In the genomic region with DNA sequence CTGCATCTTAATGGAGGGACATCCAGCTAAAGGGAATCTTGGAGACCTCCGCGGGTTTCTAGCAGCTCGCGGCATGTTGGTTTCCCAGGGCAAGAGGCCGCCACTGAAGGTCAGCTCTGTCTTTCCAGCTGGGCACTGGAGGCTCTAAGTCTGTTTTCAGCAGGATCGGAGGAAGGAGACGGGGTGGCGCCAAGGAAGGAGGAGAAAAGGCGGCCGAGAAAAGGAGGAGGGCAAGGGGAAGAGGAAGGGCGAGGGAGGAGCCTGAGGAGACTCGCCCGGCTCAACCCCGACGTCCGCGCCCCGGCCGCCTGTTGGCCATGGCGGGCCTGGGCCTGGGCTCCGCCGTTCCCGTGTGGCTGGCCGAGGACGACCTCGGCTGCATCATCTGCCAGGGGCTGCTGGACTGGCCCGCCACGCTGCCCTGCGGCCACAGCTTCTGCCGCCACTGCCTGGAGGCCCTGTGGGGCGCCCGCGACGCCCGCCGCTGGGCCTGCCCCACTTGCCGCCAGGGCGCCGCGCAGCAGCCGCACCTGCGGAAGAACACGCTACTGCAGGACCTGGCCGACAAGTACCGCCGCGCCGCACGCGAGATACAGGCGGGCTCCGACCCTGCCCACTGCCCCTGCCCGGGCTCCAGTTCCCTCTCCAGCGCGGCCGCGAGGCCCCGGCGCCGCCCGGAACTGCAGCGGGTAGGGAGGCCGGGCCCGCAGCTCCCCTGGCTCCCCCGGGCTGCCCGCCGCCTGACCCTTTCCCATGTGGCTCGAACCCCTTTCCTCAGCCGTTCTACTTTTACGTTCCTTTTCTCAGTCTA, we compare ENCODE assay signal across 1 cellular context.
TF ChIP-seq lines count a peak whose summit lies in the region.

A gene with protein sequence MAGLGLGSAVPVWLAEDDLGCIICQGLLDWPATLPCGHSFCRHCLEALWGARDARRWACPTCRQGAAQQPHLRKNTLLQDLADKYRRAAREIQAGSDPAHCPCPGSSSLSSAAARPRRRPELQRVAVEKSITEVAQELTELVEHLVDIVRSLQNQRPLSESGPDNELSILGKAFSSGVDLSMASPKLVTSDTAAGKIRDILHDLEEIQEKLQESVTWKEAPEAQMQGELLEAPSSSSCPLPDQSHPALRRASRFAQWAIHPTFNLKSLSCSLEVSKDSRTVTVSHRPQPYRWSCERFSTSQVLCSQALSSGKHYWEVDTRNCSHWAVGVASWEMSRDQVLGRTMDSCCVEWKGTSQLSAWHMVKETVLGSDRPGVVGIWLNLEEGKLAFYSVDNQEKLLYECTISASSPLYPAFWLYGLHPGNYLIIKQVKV (plus strand): TSS at position 283 of the 811 bp plus-strand sequence. CDS start 35 bp downstream, at position 318.

TF ChIP-seq in WTC11, 78 proteins besides CTCF, POLR2A, EP300 and RAD21 (continued from another document and continues in another):
- TF ChIP-seq USF1 (CRISPR knock-in tag; IDR thresholded peaks at IDR 0.05): no peak
- no peak for TF ChIP-seq JAZF1 (CRISPR knock-in tag; IDR thresholded peaks at IDR 0.05)
- TF ChIP-seq ESRRA (CRISPR knock-in tag; IDR thresholded peaks at IDR 0.05; ENCODE audit: borderline replicate concordance): peak; percentile 40
- TF ChIP-seq, protein P1, sequence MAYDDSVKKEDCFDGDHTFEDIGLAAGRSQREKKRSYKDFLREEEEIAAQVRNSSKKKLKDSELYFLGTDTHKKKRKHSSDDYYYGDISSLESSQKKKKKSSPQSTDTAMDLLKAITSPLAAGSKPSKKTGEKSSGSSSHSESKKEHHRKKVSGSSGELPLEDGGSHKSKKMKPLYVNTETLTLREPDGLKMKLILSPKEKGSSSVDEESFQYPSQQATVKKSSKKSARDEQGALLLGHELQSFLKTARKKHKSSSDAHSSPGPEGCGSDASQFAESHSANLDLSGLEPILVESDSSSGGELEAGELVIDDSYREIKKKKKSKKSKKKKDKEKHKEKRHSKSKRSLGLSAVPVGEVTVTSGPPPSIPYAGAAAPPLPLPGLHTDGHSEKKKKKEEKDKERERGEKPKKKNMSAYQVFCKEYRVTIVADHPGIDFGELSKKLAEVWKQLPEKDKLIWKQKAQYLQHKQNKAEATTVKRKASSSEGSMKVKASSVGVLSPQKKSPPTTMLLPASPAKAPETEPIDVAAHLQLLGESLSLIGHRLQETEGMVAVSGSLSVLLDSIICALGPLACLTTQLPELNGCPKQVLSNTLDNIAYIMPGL (CRISPR knock-in tag; IDR thresholded peaks at IDR 0.05): peak; percentile 95
- no peak for TF ChIP-seq ZNF138 (CRISPR knock-in tag; conservative IDR thresholded peaks at IDR 0.05)
- TF ChIP-seq STAT6 (CRISPR knock-in tag; conservative IDR thresholded peaks at IDR 0.05; ENCODE audit: low read depth): 0 out of 2 replicates have a peak, but pooled peaks have one; percentile 92
- peak; percentile 78; the same call in 1 of the 2 replicates for TF ChIP-seq E2F4 (CRISPR knock-in tag; IDR thresholded peaks at IDR 0.05; ENCODE audit: borderline replicate concordance, low read depth)
- TF ChIP-seq ZBTB21 (CRISPR knock-in tag; IDR thresholded peaks at IDR 0.05; ENCODE audit: borderline replicate concordance): peak; percentile 19; the same call in 1 of the 2 replicates
- TF ChIP-seq ZNF232 (CRISPR knock-in tag; IDR thresholded peaks at IDR 0.05): 0 out of 2 replicates have a peak, but pooled peaks have one; percentile 82
- no peak; the same call in 1 of the 2 replicates for TF ChIP-seq TP53 (CRISPR knock-in tag; IDR thresholded peaks at IDR 0.05)
- TF ChIP-seq SOX15 (CRISPR knock-in tag; IDR thresholded peaks at IDR 0.05): no peak
- peak; percentile 97 for TF ChIP-seq ZNF263 (CRISPR knock-in tag; IDR thresholded peaks at IDR 0.05; ENCODE audit: low read depth)
- TF ChIP-seq IRF2 (CRISPR knock-in tag; IDR thresholded peaks at IDR 0.05; ENCODE audit: borderline replicate concordance, low read depth): no peak
- TF ChIP-seq MXD4 (CRISPR knock-in tag; IDR thresholded peaks at IDR 0.05; ENCODE audit: borderline replicate concordance): no peak
- 0 out of 2 replicates have a peak, but pooled peaks have one; percentile 49 for TF ChIP-seq KAT7 (CRISPR knock-in tag; IDR thresholded peaks at IDR 0.05; ENCODE audit: borderline replicate concordance)
- no peak for TF ChIP-seq SMAD3 (CRISPR knock-in tag; IDR thresholded peaks at IDR 0.05; ENCODE audit: borderline replicate concordance)
- TF ChIP-seq ZBTB43 (CRISPR knock-in tag; IDR thresholded peaks at IDR 0.05): no peak; the same call in 1 of the 2 replicates
- peak; percentile 85; the same call in 1 of the 2 replicates for TF ChIP-seq ZNF219 (CRISPR knock-in tag; IDR thresholded peaks at IDR 0.05; ENCODE audit: borderline replicate concordance)
- TF ChIP-seq ZNF317 (CRISPR knock-in tag; IDR thresholded peaks at IDR 0.05; ENCODE audit: borderline replicate concordance, low read depth): peak; percentile 66
- TF ChIP-seq RELA (CRISPR knock-in tag; IDR thresholded peaks at IDR 0.05; ENCODE audit: borderline replicate concordance): no peak
- no peak for TF ChIP-seq ZNF423 (CRISPR knock-in tag; IDR thresholded peaks at IDR 0.05)
- no peak for TF ChIP-seq GABPB1 (CRISPR knock-in tag; IDR thresholded peaks at IDR 0.05)
- TF ChIP-seq ZNF396 (CRISPR knock-in tag; IDR thresholded peaks at IDR 0.05; ENCODE audit: borderline replicate concordance): no peak
- TF ChIP-seq ETV6 (CRISPR knock-in tag; IDR thresholded peaks at IDR 0.05): peak; percentile 33; the same call in 1 of the 2 replicates
- no peak for TF ChIP-seq ZMAT4 (CRISPR knock-in tag; IDR thresholded peaks at IDR 0.05)
- TF ChIP-seq NFE2L1 (CRISPR knock-in tag; IDR thresholded peaks at IDR 0.05): peak; percentile 77; the same call in 1 of the 2 replicates
- 0 out of 2 replicates have a peak, but pooled peaks have one; percentile 56 for TF ChIP-seq E2F1 (CRISPR knock-in tag; IDR thresholded peaks at IDR 0.05)
- peak; percentile 83; the same call in 1 of the 2 replicates for TF ChIP-seq E2F5 (CRISPR knock-in tag; IDR thresholded peaks at IDR 0.05)
- TF ChIP-seq, protein P2, sequence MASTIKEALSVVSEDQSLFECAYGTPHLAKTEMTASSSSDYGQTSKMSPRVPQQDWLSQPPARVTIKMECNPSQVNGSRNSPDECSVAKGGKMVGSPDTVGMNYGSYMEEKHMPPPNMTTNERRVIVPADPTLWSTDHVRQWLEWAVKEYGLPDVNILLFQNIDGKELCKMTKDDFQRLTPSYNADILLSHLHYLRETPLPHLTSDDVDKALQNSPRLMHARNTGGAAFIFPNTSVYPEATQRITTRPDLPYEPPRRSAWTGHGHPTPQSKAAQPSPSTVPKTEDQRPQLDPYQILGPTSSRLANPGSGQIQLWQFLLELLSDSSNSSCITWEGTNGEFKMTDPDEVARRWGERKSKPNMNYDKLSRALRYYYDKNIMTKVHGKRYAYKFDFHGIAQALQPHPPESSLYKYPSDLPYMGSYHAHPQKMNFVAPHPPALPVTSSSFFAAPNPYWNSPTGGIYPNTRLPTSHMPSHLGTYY (CRISPR knock-in tag; IDR thresholded peaks at IDR 0.05): no peak
- TF ChIP-seq CREM (CRISPR knock-in tag; IDR thresholded peaks at IDR 0.05): 0 out of 2 replicates have a peak, but pooled peaks have one; percentile 58
- peak; percentile 77 for TF ChIP-seq JUN (CRISPR knock-in tag; IDR thresholded peaks at IDR 0.05)
- no peak for TF ChIP-seq ZNF512 (CRISPR knock-in tag; IDR thresholded peaks at IDR 0.05; ENCODE audit: borderline replicate concordance)
- no peak for TF ChIP-seq TEAD4 (CRISPR knock-in tag; IDR thresholded peaks at IDR 0.05)
- TF ChIP-seq ELF4 (CRISPR knock-in tag; IDR thresholded peaks at IDR 0.05; ENCODE audit: low read depth): peak; percentile 87
- TF ChIP-seq, protein P3, sequence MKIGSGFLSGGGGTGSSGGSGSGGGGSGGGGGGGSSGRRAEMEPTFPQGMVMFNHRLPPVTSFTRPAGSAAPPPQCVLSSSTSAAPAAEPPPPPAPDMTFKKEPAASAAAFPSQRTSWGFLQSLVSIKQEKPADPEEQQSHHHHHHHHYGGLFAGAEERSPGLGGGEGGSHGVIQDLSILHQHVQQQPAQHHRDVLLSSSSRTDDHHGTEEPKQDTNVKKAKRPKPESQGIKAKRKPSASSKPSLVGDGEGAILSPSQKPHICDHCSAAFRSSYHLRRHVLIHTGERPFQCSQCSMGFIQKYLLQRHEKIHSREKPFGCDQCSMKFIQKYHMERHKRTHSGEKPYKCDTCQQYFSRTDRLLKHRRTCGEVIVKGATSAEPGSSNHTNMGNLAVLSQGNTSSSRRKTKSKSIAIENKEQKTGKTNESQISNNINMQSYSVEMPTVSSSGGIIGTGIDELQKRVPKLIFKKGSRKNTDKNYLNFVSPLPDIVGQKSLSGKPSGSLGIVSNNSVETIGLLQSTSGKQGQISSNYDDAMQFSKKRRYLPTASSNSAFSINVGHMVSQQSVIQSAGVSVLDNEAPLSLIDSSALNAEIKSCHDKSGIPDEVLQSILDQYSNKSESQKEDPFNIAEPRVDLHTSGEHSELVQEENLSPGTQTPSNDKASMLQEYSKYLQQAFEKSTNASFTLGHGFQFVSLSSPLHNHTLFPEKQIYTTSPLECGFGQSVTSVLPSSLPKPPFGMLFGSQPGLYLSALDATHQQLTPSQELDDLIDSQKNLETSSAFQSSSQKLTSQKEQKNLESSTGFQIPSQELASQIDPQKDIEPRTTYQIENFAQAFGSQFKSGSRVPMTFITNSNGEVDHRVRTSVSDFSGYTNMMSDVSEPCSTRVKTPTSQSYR (CRISPR knock-in tag; IDR thresholded peaks at IDR 0.05): 0 out of 2 replicates have a peak, but pooled peaks have one; percentile 77
- TF ChIP-seq CREB1 (CRISPR knock-in tag; IDR thresholded peaks at IDR 0.05): no peak; the same call in 1 of the 2 replicates
- TF ChIP-seq GRHL2 (CRISPR knock-in tag; IDR thresholded peaks at IDR 0.05; ENCODE audit: insufficient replicate concordance, severe bottlenecking): no peak
